Comparison of ENCODE assay signal across 9 cellular contexts in the genomic region with DNA sequence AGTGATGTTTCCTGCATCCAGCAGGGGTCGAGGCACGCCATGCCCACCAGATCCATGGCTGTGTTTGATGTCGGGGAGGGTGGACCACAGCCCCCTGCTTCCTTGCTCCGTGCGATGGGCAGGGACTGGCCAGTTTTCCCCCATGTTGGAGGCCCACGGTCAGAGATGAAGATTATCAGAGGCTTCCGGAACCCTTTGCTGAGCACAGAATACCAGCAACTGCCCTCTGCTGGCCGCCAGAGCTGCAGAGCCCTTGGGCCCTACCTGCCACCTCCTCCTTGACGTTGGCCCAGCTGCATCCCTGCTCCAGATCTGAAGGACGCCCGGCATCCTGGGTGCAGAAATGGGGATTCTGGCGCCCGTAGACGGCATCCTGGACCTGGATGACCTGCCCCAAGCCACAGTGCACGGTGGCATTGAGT. TPM values are rescaled to one million over a fixed set of nuclear protein-coding genes. Genes with fewer than 3 reads are reported as not detected.
DNase-seq lines count a peak whose midpoint lies in the region; ATAC-seq and TF ChIP-seq lines count a peak whose summit lies in the region.
"Had no signal": no experiment of that assay in that cellular context is flagged by ENCODE, and none has a peak within 500 bp of the region (broad histone marks: within the 10 kb centered on the region; RNA-seq: fewer than 3 reads in every experiment).

No MANE protein-coding gene starts in this region.

- no peak overlapping the region for H3K27ac ChIP-seq in right cardiac atrium (ENCODE audit: low read length)

- H3K9me3 ChIP-seq in right cardiac atrium (ENCODE audit: control insufficient read depth, low read length), result no peaks in the 10 kb centered on the region

- no peaks in the 10 kb centered on the region for H3K4me1 ChIP-seq in right cardiac atrium (ENCODE audit: control insufficient read depth, insufficient read depth, low read length)

- H3K27me3 ChIP-seq in right cardiac atrium (ENCODE audit: control insufficient read depth, insufficient read depth), result no peaks in the 10 kb centered on the region

- peak; percentile 34 for DNase-seq in ACHN
- peak in 2 of 3 donors; percentile 45 to 57 for DNase-seq in right cardiac atrium
- DNase-seq in COR-L47 (lab: John Stamatoyannopoulos, UW), result no peak
- DNase-seq in NOMO-1 (lab: John Stamatoyannopoulos, UW; ENCODE audit: unreplicated experiment in 2 of 2), result no peak
- no peak for DNase-seq in cerebellar nuclear complex (lab: John Stamatoyannopoulos, UW)
- DNase-seq: foreskin melanocyte had no signal

- in situ Hi-C loops in ACHN (cut with HindIII; ENCODE audit: low pct_ligation_motif_present, low pct_unique_long_range_greater_than_20kb, low sequenced_read_pairs), result no loop called here

- intact Hi-C loops in right cardiac atrium (cut with DNase I), result no loop called here

- 46% methylated on average over 15 of the region's 15 CpGs for WGBS in right cardiac atrium

- TF ChIP-seq CTCF in GM12873 (IDR thresholded peaks at IDR 0.05; ENCODE audit: insufficient read depth, low read depth, low read length, missing control alignments), result peak; percentile 39

- no peak overlapping the region for H3K4me3 ChIP-seq in right cardiac atrium (ENCODE audit: low read length)

- ATAC-seq in SK-N-SH treated with all-trans-retinoic acid at 6 μM for 48 hours, result peak; percentile 62; the same call in 2 of the 3 replicates
- peak in 1 of 2 donors; percentile 11 for ATAC-seq in right cardiac atrium
- ATAC-seq in GM21515 (IDR thresholded peaks at IDR 0.05; ENCODE audit: unreplicated experiment), result no peak

TF ChIP-seq in SK-N-SH treated with all-trans-retinoic acid at 6 μM for 48 hours, 23 proteins besides CTCF, POLR2A, EP300 and RAD21:
- TF ChIP-seq ZNF8 (CRISPR knock-in tag; IDR thresholded peaks at IDR 0.05), result no peak

RNA-seq across cellular contexts. Expression of a gene that starts 23.7 kb away (rescaled TPM):
- not detected for total RNA-seq in right cardiac atrium
- not detected for polyA plus RNA-seq in right cardiac atrium

Comparison
In these comparisons a context has a peak if more than half of its experiments do, and no peak if none do; other contexts are left out.
1. DNase-seq: peak in ACHN (single experiment) and right cardiac atrium (2 of 3); none in COR-L47 (single experiment), NOMO-1 (0 of 2) and cerebellar nuclear complex (0 of 2).